Comparison of ENCODE assay signal across 9 cellular contexts in genomic region chr12:13864081-13864673, GRCh38.
DNase-seq lines count a peak whose midpoint lies in the region; ATAC-seq and TF ChIP-seq lines count a peak whose summit lies in the region.
"Had no signal": no experiment of that assay in that cellular context is flagged by ENCODE, and none has a peak within 500 bp of the region (broad histone marks: within the 10 kb centered on the region; RNA-seq: fewer than 3 reads in every experiment).

No MANE protein-coding gene starts in this region.

- DNase-seq in DMS 273 (lab: John Stamatoyannopoulos, UW; ENCODE audit: unreplicated experiment) (peak; percentile 74), DMS 273 treated with DMSO at 0.1 percent for 48 hours (lab: John Stamatoyannopoulos, UW) (no peak), NCI-H1105 treated with DMSO at 0.1 percent for 48 hours (lab: John Stamatoyannopoulos, UW) (peak; percentile 83), T follicular helper cell (ENCODE audit: low read depth) (peak; percentile 7), inferior parietal cortex (ENCODE audit: extremely low spot score) (peak; percentile 86)
- peak; percentile 10 to 39 for DNase-seq in stimulated activated CD4-positive, alpha-beta T cell treated with anti-CD3 and anti-CD28 coated beads, Interleukin-15, amount 100 ng/mL, for 48 hours (ENCODE audit: low read depth in 2 of 2)

- peak; percentile 82 to 94 for TF ChIP-seq CTCF in brain (conservative IDR thresholded peaks at IDR 0.05)

- peak overlapping the region in 1 of 5 experiments; percentile 21 for H3K27ac Mint-ChIP-seq in brain
- H3K27ac Mint-ChIP-seq: natural killer cell treated with Interleukin-12 subunit alpha and Interleukin-12 subunit beta and Interleukin-15 and Interleukin-18, amount 100 ng/mL, for 72 hours had no signal

- H3K9me3 Mint-ChIP-seq in brain, result no peaks in the 10 kb centered on the region
- H3K9me3 Mint-ChIP-seq: natural killer cell treated with Interleukin-12 subunit alpha and Interleukin-12 subunit beta and Interleukin-15 and Interleukin-18, amount 100 ng/mL, for 72 hours had no signal

- H3K36me3 Mint-ChIP-seq in brain, result peaks cover 8% of the 10 kb centered on the region
- H3K36me3 Mint-ChIP-seq: natural killer cell treated with Interleukin-12 subunit alpha and Interleukin-12 subunit beta and Interleukin-15 and Interleukin-18, amount 100 ng/mL, for 72 hours had no signal

- H3K27me3 Mint-ChIP-seq in brain, result peaks cover 4% of the 10 kb centered on the region

- H3K4me3 Mint-ChIP-seq in brain, result no peak overlapping the region
- H3K4me3 Mint-ChIP-seq: natural killer cell treated with Interleukin-12 subunit alpha and Interleukin-12 subunit beta and Interleukin-15 and Interleukin-18, amount 100 ng/mL, for 72 hours had no signal

- peak; percentile 93 for ATAC-seq in HG02759 (IDR thresholded peaks at IDR 0.05; ENCODE audit: unreplicated experiment)

- H3K4me1 Mint-ChIP-seq in brain, result peaks cover 5% of the 10 kb centered on the region
